ENCODE assay signal across 27 cellular contexts in the genomic region with DNA sequence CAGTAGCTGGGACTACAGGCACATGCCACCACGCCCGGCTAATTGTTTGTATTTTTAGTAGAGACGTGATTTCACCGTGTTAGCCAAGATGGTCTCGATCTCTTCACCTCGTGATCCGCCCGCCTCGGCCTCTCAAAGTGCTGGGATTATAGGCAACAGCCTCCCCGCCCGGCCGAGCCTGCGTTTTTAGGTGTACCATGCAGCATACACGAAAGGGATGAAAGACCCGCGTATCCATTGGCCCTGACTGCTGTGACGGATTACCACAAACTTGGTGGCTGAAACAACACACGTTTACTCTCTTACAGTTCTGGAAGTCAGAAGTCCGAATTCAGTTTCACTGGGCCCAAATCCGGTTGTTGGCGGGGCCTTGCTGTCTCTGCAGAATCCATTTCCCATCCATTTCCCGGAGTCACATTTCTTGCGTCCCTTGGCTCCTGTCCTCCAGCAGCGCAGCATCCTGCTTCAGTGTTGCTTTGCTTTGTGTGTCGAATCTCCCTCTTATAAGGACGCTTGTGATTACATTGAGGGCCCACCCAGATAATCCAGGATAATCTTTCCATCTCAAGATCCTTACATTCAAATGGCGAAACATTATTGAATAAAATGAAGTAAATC. TPM values are rescaled to one million over a fixed set of nuclear protein-coding genes. Genes with fewer than 3 reads are reported as not detected.
"Had no signal": no experiment of that assay in that cellular context is flagged by ENCODE, and none has a peak within 500 bp of the region (broad histone marks: within the 10 kb centered on the region; RNA-seq: fewer than 3 reads in every experiment).

No MANE protein-coding gene starts in this region.

- H3K27ac ChIP-seq: ascending aorta, body of pancreas, KMS-11 had no signal

- H3K27ac Mint-ChIP-seq: activated B cell treated with CpG ODN at 0.5 μM for 24 hours; activated CD4-positive, alpha-beta memory T cell treated with anti-CD3 and anti-CD28 coated beads for 36 hours; activated CD4-positive, alpha-beta T cell treated with anti-CD3 and anti-CD28 coated beads, Interleukin-2, amount 10 ng/mL, durations not matched to agents 7 days and 5 days; activated naive CD4-positive, alpha-beta T cell treated with anti-CD3 and anti-CD28 coated beads, Interleukin-2, amount 50 U/mL, for 72 hours; activated naive CD8-positive, alpha-beta T cell treated with anti-CD3 and anti-CD28 coated beads, Interleukin-2, amount 50 U/mL, for 24 hours; T-helper 1 cell treated with Interleukin-12 subunit alpha and Interleukin-12 subunit beta and Interleukin-4 antibody, amounts not matched to agents 30 μg/mL and 1 μg/mL, for 36 hours had no signal

- H3K36me3 ChIP-seq: ascending aorta had no signal

- DNase-seq: activated B cell treated with CpG ODN at 0.5 μM for 24 hours; activated CD4-positive, alpha-beta memory T cell treated with anti-CD3 and anti-CD28 coated beads for 36 hours; activated CD4-positive, alpha-beta T cell treated with anti-CD3 and anti-CD28 coated beads, Interleukin-2, amount 10 ng/mL, durations not matched to agents 7 days and 5 days; activated CD8-positive, alpha-beta memory T cell treated with anti-CD3 and anti-CD28 coated beads for 24 hours; activated effector memory CD4-positive, alpha-beta T cell treated with anti-CD3 and anti-CD28 coated beads, Interleukin-2, amount 50 U/mL, for 16 hours; activated naive CD4-positive, alpha-beta T cell treated with Interleukin-2 at 50 U/mL for 16 hours; activated naive CD8-positive, alpha-beta T cell treated with anti-CD3 and anti-CD28 coated beads, Interleukin-2, amount 50 U/mL, for 24 hours; activated T-cell treated with anti-CD3 and anti-CD28 coated beads, Interleukin-2, amount 50 U/mL, for 4 hours; amniotic stem cell; body of pancreas; NCI-H1092; NCI-H1417; NCI-H1930; NCI-H2171; NCI-H226; NCI-H526; PC-3; SHP77 treated with DMSO at 0.1 percent for 48 hours had no signal

- H3K4me1 ChIP-seq: ascending aorta had no signal

- H3K4me2 ChIP-seq: KMS-11 had no signal

- H3K9me3 Mint-ChIP-seq: activated B cell treated with CpG ODN at 0.5 μM for 24 hours; activated CD4-positive, alpha-beta memory T cell treated with anti-CD3 and anti-CD28 coated beads for 36 hours; activated CD4-positive, alpha-beta T cell treated with anti-CD3 and anti-CD28 coated beads, Interleukin-2, amount 10 ng/mL, durations not matched to agents 7 days and 5 days; activated naive CD4-positive, alpha-beta T cell treated with anti-CD3 and anti-CD28 coated beads, Interleukin-2, amount 50 U/mL, for 72 hours; activated naive CD8-positive, alpha-beta T cell treated with anti-CD3 and anti-CD28 coated beads, Interleukin-2, amount 50 U/mL, for 24 hours; activated T-cell treated with anti-CD3 and anti-CD28 coated beads, Interleukin-2, amount 50 U/mL, for 4 hours; T-helper 1 cell treated with Interleukin-12 subunit alpha and Interleukin-12 subunit beta and Interleukin-4 antibody, amounts not matched to agents 30 μg/mL and 1 μg/mL, for 36 hours had no signal

- H3K4me3 Mint-ChIP-seq: activated B cell treated with CpG ODN at 0.5 μM for 24 hours; activated CD4-positive, alpha-beta memory T cell treated with anti-CD3 and anti-CD28 coated beads for 36 hours; activated CD4-positive, alpha-beta T cell treated with anti-CD3 and anti-CD28 coated beads, Interleukin-2, amount 10 ng/mL, durations not matched to agents 7 days and 5 days; activated naive CD8-positive, alpha-beta T cell treated with anti-CD3 and anti-CD28 coated beads, Interleukin-2, amount 50 U/mL, for 24 hours; activated T-cell treated with anti-CD3 and anti-CD28 coated beads, Interleukin-2, amount 50 U/mL, for 4 hours; T-helper 1 cell treated with Interleukin-12 subunit alpha and Interleukin-12 subunit beta and Interleukin-4 antibody, amounts not matched to agents 30 μg/mL and 1 μg/mL, for 36 hours had no signal

- H3K27me3 ChIP-seq: ascending aorta, body of pancreas had no signal

- H3K36me3 Mint-ChIP-seq: activated CD4-positive, alpha-beta memory T cell treated with anti-CD3 and anti-CD28 coated beads for 36 hours; activated naive CD4-positive, alpha-beta T cell treated with anti-CD3 and anti-CD28 coated beads, Interleukin-2, amount 50 U/mL, for 72 hours had no signal

- H3K4me3 ChIP-seq: ascending aorta, body of pancreas had no signal

- H3K9ac ChIP-seq: KMS-11 had no signal

- FAIRE-seq: bronchial epithelial cell, RCC 7860 had no signal

- H3K9me3 ChIP-seq: ascending aorta, body of pancreas had no signal

- ATAC-seq: activated naive CD4-positive, alpha-beta T cell treated with anti-CD3 and anti-CD28 coated beads, Interleukin-2, amount 50 U/mL, for 72 hours; activated naive CD8-positive, alpha-beta T cell treated with anti-CD3 and anti-CD28 coated beads, Interleukin-2, amount 50 U/mL, for 24 hours; activated T-cell treated with anti-CD3 and anti-CD28 coated beads, Interleukin-2, amount 50 U/mL, for 4 hours; body of pancreas; PC-3 had no signal

RNA-seq across cellular contexts. Expression of gene GUCY2D, which starts 8.3 kb away (rescaled TPM):
- total RNA-seq: activated B cell treated with CpG ODN at 0.5 μM for 24 hours; activated CD4-positive, alpha-beta memory T cell treated with anti-CD3 and anti-CD28 coated beads for 36 hours; activated CD4-positive, alpha-beta T cell treated with anti-CD3 and anti-CD28 coated beads, Interleukin-2, amount 10 ng/mL, durations not matched to agents 7 days and 5 days; ascending aorta; body of pancreas; bronchial epithelial cell; MCF 10A; PC-3; SK-MEL-5 had no signal

RNA-seq across cellular contexts. Expression of gene ALOX15B, which starts 44.8 kb away (rescaled TPM):
- total RNA-seq: activated B cell treated with CpG ODN at 0.5 μM for 24 hours; activated CD4-positive, alpha-beta memory T cell treated with anti-CD3 and anti-CD28 coated beads for 36 hours; activated CD4-positive, alpha-beta T cell treated with anti-CD3 and anti-CD28 coated beads, Interleukin-2, amount 10 ng/mL, durations not matched to agents 7 days and 5 days; activated naive CD4-positive, alpha-beta T cell treated with anti-CD3 and anti-CD28 coated beads, Interleukin-2, amount 50 U/mL, for 72 hours; NCI-H460; PC-3 had no signal
